20 cellular contexts compared by ENCODE assay signal in genomic region chr19:45420871-45421270, GRCh38. TPM values are rescaled to one million over a fixed set of nuclear protein-coding genes. Genes with fewer than 3 reads are reported as not detected.
DNase-seq lines count a peak whose midpoint lies in the region; ATAC-seq and TF ChIP-seq lines count a peak whose summit lies in the region.
"Had no signal": no experiment of that assay in that cellular context is flagged by ENCODE, and none has a peak within 500 bp of the region (broad histone marks: within the 10 kb centered on the region; RNA-seq: fewer than 3 reads in every experiment).

No MANE protein-coding gene starts in this region.

- H3K36me3 Mint-ChIP-seq in stimulated activated naive CD8-positive, alpha-beta T cell treated with anti-CD3 and anti-CD28 coated beads, Interleukin-15, Interleukin-2, amounts not matched to agents 100 ng/mL and 50 ng/mL, for 24 hours (ENCODE audit: low read depth) = peaks cover 33% of the 10 kb centered on the region
- H3K36me3 Mint-ChIP-seq in activated B cell treated with CpG ODN at 0.5 μM for 24 hours (ENCODE audit: low read depth) = peaks cover 47% of the 10 kb centered on the region

- CTCF ChIA-PET in activated B cell treated with CpG ODN at 0.5 μM for 24 hours (lab: Charles Lee) = interaction anchor here (1.2 to 1.4 kb wide), 2 partner anchors 58 to 64 kb away, joined by 3 to 5 read pairs; no protein-coding TSS in a partner anchor

- intact Hi-C loops in activated B cell treated with CpG ODN at 0.5 μM for 24 hours (cut with micrococcal nuclease) = loop anchor here (10.0 kb wide), 2 partner anchors 264 to 354 kb away; no protein-coding TSS in a partner anchor
- intact Hi-C loops in left cardiac atrium (cut with DNase I) = no loop called here

- POLR2A ChIA-PET in activated B cell treated with CpG ODN at 0.5 μM for 24 hours (lab: Charles Lee) = interaction anchor here (0.9 to 1.1 kb wide), 2 partner anchors 18 to 49 kb away, joined by 3 to 8 read pairs; no protein-coding TSS in a partner anchor

- TF ChIP-seq CTCF in activated B cell treated with CpG ODN at 0.5 μM for 24 hours (IDR thresholded peaks at IDR 0.05) = no peak

- no peaks in the 10 kb centered on the region for H3K9me3 Mint-ChIP-seq in stimulated activated naive CD8-positive, alpha-beta T cell treated with anti-CD3 and anti-CD28 coated beads, Interleukin-15, Interleukin-2, amounts not matched to agents 100 ng/mL and 50 ng/mL, for 24 hours
- no peaks in the 10 kb centered on the region for H3K9me3 Mint-ChIP-seq in activated B cell treated with CpG ODN at 0.5 μM for 24 hours
- H3K9me3 Mint-ChIP-seq: stimulated activated naive CD8-positive, alpha-beta T cell treated with anti-CD3 and anti-CD28 coated beads, Interleukin-15, amount 100 ng/mL, for 72 hours; WTC11 had no signal

- peak overlapping the region; percentile 32 for H3K27ac Mint-ChIP-seq in stimulated activated naive CD8-positive, alpha-beta T cell treated with anti-CD3 and anti-CD28 coated beads, Interleukin-15, Interleukin-2, amounts not matched to agents 100 ng/mL and 50 ng/mL, for 24 hours
- peak overlapping the region; percentile 69 for H3K27ac Mint-ChIP-seq in activated B cell treated with CpG ODN at 0.5 μM for 24 hours
- H3K27ac Mint-ChIP-seq: WTC11 had no signal

- peaks cover 60% of the 10 kb centered on the region for H3K4me1 Mint-ChIP-seq in stimulated activated naive CD8-positive, alpha-beta T cell treated with anti-CD3 and anti-CD28 coated beads, Interleukin-15, Interleukin-2, amounts not matched to agents 100 ng/mL and 50 ng/mL, for 24 hours (ENCODE audit: low read depth)
- peaks cover 61% of the 10 kb centered on the region for H3K4me1 Mint-ChIP-seq in activated B cell treated with CpG ODN at 0.5 μM for 24 hours

- no peaks in the 10 kb centered on the region for H3K27me3 Mint-ChIP-seq in stimulated activated naive CD8-positive, alpha-beta T cell treated with anti-CD3 and anti-CD28 coated beads, Interleukin-15, Interleukin-2, amounts not matched to agents 100 ng/mL and 50 ng/mL, for 24 hours
- no peaks in the 10 kb centered on the region for H3K27me3 Mint-ChIP-seq in activated B cell treated with CpG ODN at 0.5 μM for 24 hours
- H3K27me3 Mint-ChIP-seq: stimulated activated naive CD8-positive, alpha-beta T cell treated with anti-CD3 and anti-CD28 coated beads, Interleukin-15, amount 100 ng/mL, for 72 hours had no signal

- no peak for ATAC-seq in stimulated activated naive CD8-positive, alpha-beta T cell treated with anti-CD3 and anti-CD28 coated beads, Interleukin-15, Interleukin-2, amounts not matched to agents 100 U/mL and 50 U/mL, for 24 hours
- no peak for ATAC-seq in activated B cell treated with CpG ODN at 0.5 μM for 24 hours (ENCODE audit: low read depth)
- ATAC-seq in GM21447 (IDR thresholded peaks at IDR 0.05; ENCODE audit: unreplicated experiment) = no peak
- ATAC-seq in left cardiac atrium = no peak
- ATAC-seq: PC-3; psoas muscle; stimulated activated naive CD8-positive, alpha-beta T cell treated with anti-CD3 and anti-CD28 coated beads, Interleukin-15, amount 100 ng/mL, for 72 hours; WTC11 had no signal

- no peak for DNase-seq in stimulated activated naive CD8-positive, alpha-beta T cell treated with anti-CD3 and anti-CD28 coated beads, Interleukin-15, Interleukin-2, amounts not matched to agents 100 U/mL and 50 U/mL, for 24 hours
- DNase-seq in activated B cell treated with CpG ODN at 0.5 μM for 24 hours (no peak), epithelial cell of prostate (ENCODE audit: low read depth, low spot score) (no peak), mesenteric fat pad (ENCODE audit: low spot score) (no peak), left cardiac atrium (no peak)
- DNase-seq: activated gamma-delta T cell; Kasumi-1; NCI-H1092; NCI-H2029 treated with DMSO at 0.1 percent for 48 hours; NCI-H345; NCI-H82; PC-3; psoas muscle; SJCRH30; stimulated activated CD4-positive, alpha-beta T cell treated with anti-CD3 and anti-CD28 coated beads, Interleukin-2, amount 100 ng/mL, for 24 hours; stimulated activated naive CD8-positive, alpha-beta T cell treated with anti-CD3 and anti-CD28 coated beads, Interleukin-15, amount 100 ng/mL, for 72 hours had no signal

- H3K27ac ChIP-seq in epithelial cell of prostate = peak overlapping the region; percentile 100
- H3K27ac ChIP-seq: neutrophil, psoas muscle, SJCRH30 had no signal

- no peak overlapping the region for H3K4me3 Mint-ChIP-seq in stimulated activated naive CD8-positive, alpha-beta T cell treated with anti-CD3 and anti-CD28 coated beads, Interleukin-15, Interleukin-2, amounts not matched to agents 100 ng/mL and 50 ng/mL, for 24 hours
- H3K4me3 Mint-ChIP-seq in activated B cell treated with CpG ODN at 0.5 μM for 24 hours = peak overlapping the region; percentile 11
- H3K4me3 Mint-ChIP-seq: WTC11 had no signal

RNA-seq across cellular contexts. Expression of gene ERCC1, which starts 2.8 kb away (rescaled TPM):
- 69.2 and 71.6 TPM in 2 replicates for total RNA-seq in activated B cell treated with CpG ODN at 0.5 μM for 24 hours
- total RNA-seq in mesenteric fat pad = 82.3 TPM
- total RNA-seq in left cardiac atrium = 100 to 1,000 TPM; 105 to 140 TPM

RNA-seq across cellular contexts. Expression of gene POLR1G, which starts 14.4 kb away (rescaled TPM):
- total RNA-seq in activated B cell treated with CpG ODN at 0.5 μM for 24 hours (6.7 and 6.8 TPM in 2 replicates), mesenteric fat pad (6.7 TPM), left cardiac atrium (1 to 10 TPM; 4.6 to 5.5 TPM)

RNA-seq across cellular contexts. Expression of gene PPP1R13L, which starts 16.0 kb away (rescaled TPM):
- total RNA-seq in activated B cell treated with CpG ODN at 0.5 μM for 24 hours (4.0 and 5.1 TPM in 2 replicates), mesenteric fat pad (17.6 TPM), left cardiac atrium (100 to 1,000 TPM; 123 to 143 TPM)

RNA-seq across cellular contexts. Expression of gene FOSB, which starts 46.9 kb away (rescaled TPM):
- total RNA-seq in activated B cell treated with CpG ODN at 0.5 μM for 24 hours (16.8 and 20.4 TPM in 2 replicates), mesenteric fat pad (907 TPM), left cardiac atrium (1 to 10 TPM; 1.5 to 5.5 TPM)

RNA-seq across cellular contexts. Expression of gene ERCC2, which starts 50.5 kb away (rescaled TPM):
- total RNA-seq in activated B cell treated with CpG ODN at 0.5 μM for 24 hours = 29.8 and 31.5 TPM in 2 replicates
- 12.3 TPM for total RNA-seq in mesenteric fat pad
- 10 to 100 TPM; 12.7 to 13.0 TPM for total RNA-seq in left cardiac atrium
